1 cellular context compared by ENCODE assay signal in the genomic region with DNA sequence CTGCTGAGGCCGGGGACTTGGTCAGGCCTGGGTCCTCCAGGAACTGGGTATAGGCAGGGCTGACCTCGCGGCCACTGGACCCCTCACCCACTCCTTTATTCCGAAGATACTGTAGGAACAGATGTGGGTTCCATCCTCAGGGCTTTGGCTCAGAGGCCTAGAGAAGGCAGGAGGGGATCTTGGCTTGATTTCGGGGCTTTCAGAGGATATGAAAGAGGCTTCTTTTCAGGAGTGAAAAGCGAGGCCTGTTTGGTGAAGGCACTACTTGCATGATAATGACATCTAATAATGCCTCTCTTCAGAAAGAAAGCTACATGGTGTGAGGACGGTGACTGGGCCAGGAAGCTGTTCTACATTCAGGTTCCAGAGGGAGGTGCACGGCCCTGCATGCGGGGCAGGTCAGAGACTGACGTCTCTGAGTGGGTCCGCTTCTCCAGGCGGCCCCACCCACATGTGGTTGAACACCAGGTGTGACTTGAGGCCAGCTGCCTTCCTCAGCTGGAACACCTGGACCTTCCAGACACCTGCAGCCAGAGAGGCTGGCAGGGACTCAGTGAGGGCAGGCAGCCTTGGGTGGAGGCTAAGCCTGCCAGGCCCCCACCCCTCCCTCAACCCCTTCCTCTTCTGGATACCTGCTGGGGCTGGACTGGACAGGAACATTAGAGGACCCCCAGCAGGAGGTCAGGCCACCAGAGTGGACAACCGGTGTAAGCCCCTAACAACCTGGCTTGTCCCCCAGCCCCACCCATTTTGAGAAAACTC.
TF ChIP-seq lines count a peak whose summit lies in the region.

No MANE protein-coding gene starts in this region.

TF ChIP-seq in WTC11, 78 proteins besides CTCF, POLR2A, EP300 and RAD21 (continued from another document):
- TF ChIP-seq, protein P1, sequence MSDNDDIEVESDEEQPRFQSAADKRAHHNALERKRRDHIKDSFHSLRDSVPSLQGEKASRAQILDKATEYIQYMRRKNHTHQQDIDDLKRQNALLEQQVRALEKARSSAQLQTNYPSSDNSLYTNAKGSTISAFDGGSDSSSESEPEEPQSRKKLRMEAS (CRISPR knock-in tag; IDR thresholded peaks at IDR 0.05) = peak; percentile 17; the same call in 1 of the 2 replicates
- TF ChIP-seq TEAD1 (CRISPR knock-in tag; IDR thresholded peaks at IDR 0.05) = no peak
- TF ChIP-seq ZNF121 (CRISPR knock-in tag; IDR thresholded peaks at IDR 0.05) = no peak
- TF ChIP-seq MYBL2 (CRISPR knock-in tag; IDR thresholded peaks at IDR 0.05) = no peak
- TF ChIP-seq NFATC4 (CRISPR knock-in tag; IDR thresholded peaks at IDR 0.05) = no peak
